In genomic region chr12:86621957-86622356, GRCh38 we compare ENCODE assay signal across 11 cellular contexts.
"Had no signal": no experiment of that assay in that cellular context is flagged by ENCODE, and none has a peak within 500 bp of the region (broad histone marks: within the 10 kb centered on the region; RNA-seq: fewer than 3 reads in every experiment).

No MANE protein-coding gene starts in this region.

- H3K27ac ChIP-seq: GM23248 had no signal

- H3K4me2 ChIP-seq: GM23338 had no signal

- FAIRE-seq: H1, H54 had no signal

- DNase-seq: GM23248, GOT3, H7, H9, HCEC 1CT, HFFc6 had no signal

- H2AFZ ChIP-seq: GM23248, GM23338 had no signal

- H3K4me3 ChIP-seq: GM23248, GM23338, HAP-1 had no signal

- ATAC-seq: GM23338, HCT116 had no signal

- H3K4me1 ChIP-seq: HAP-1 had no signal

- H3K9ac ChIP-seq: GM23248 had no signal

- H3K36me3 ChIP-seq: HAP-1 had no signal
